In genomic region chr5:150026682-150027172, GRCh38 we compare ENCODE assay signal across 1 cellular context.
TF ChIP-seq lines count a peak whose summit lies in the region.

No MANE protein-coding gene starts in this region.

TF ChIP-seq in K562, 482 proteins besides CTCF, POLR2A, EP300 and RAD21 (continued from another document):
- TF ChIP-seq FOXM1 (IDR thresholded peaks at IDR 0.05; ENCODE audit: low read depth), result peak; percentile 49
- TF ChIP-seq FOXM1 (CRISPR knock-in tag; IDR thresholded peaks at IDR 0.05; ENCODE audit: low read depth), result no peak
- peak; percentile 74 for TF ChIP-seq ZNF740 (CRISPR knock-in tag; IDR thresholded peaks at IDR 0.05)
- TF ChIP-seq ZNF740 (tag; IDR thresholded peaks at IDR 0.05), result no peak
- peak; percentile 42; the same call in 1 of the 2 replicates for TF ChIP-seq SOX6 (IDR thresholded peaks at IDR 0.05)
- no peak for TF ChIP-seq HBP1 (CRISPR knock-in tag; IDR thresholded peaks at IDR 0.05)
- no peak for TF ChIP-seq CREB3 (tag; conservative IDR thresholded peaks at IDR 0.05; ENCODE audit: low read depth)
- TF ChIP-seq NEUROD1 (IDR thresholded peaks at IDR 0.05; ENCODE audit: borderline replicate concordance, low read depth, low read length, partially characterized antibody), result no peak
- TF ChIP-seq ZNF780A (CRISPR knock-in tag; IDR thresholded peaks at IDR 0.05), result no peak
- TF ChIP-seq FOXJ2 (tag; IDR thresholded peaks at IDR 0.05), result no peak
- TF ChIP-seq NFYB (IDR thresholded peaks at IDR 0.05; ENCODE audit: extremely low read depth, insufficient read length), result no peak
- no peak for TF ChIP-seq ETV5 (CRISPR knock-in tag; IDR thresholded peaks at IDR 0.05; ENCODE audit: low read depth)
- TF ChIP-seq TEAD4 (IDR thresholded peaks at IDR 0.05; ENCODE audit: low read length), result peak; percentile 93
- TF ChIP-seq TEAD4 (CRISPR knock-in tag; IDR thresholded peaks at IDR 0.05; ENCODE audit: borderline replicate concordance), result no peak
- peak; percentile 62 for TF ChIP-seq DACH1 (IDR thresholded peaks at IDR 0.05; ENCODE audit: partially characterized antibody)
- no peak for TF ChIP-seq ZNF431 (CRISPR knock-in tag; IDR thresholded peaks at IDR 0.05)
- TF ChIP-seq NCOA1 (IDR thresholded peaks at IDR 0.05; ENCODE audit: low read depth), result peak; percentile 46; the same call in 1 of the 2 replicates
- no peak for TF ChIP-seq MEIS2 (IDR thresholded peaks at IDR 0.05; ENCODE audit: partially characterized antibody)
- no peak for TF ChIP-seq NR1H2 (CRISPR knock-in tag; IDR thresholded peaks at IDR 0.05)
- peak; percentile 79 for TF ChIP-seq NFIC (IDR thresholded peaks at IDR 0.05)
- peak; percentile 80 for TF ChIP-seq POLR2AphosphoS5 (IDR thresholded peaks at IDR 0.05; ENCODE audit: control insufficient read depth, insufficient read depth, low read depth, low read length)
- no peak for TF ChIP-seq BRF1 (IDR thresholded peaks at IDR 0.05; ENCODE audit: borderline replicate concordance, extremely low read depth, insufficient read length)
- TF ChIP-seq EP400 (IDR thresholded peaks at IDR 0.05), result 0 out of 2 replicates have a peak, but pooled peaks have one; percentile 19
- no peak for TF ChIP-seq ZNF57 (CRISPR knock-in tag; IDR thresholded peaks at IDR 0.05)
- 0 out of 2 replicates have a peak, but pooled peaks have one; percentile 36 for TF ChIP-seq ETS1 (conservative IDR thresholded peaks at IDR 0.05; ENCODE audit: control insufficient read depth, low read depth, low read length)
- TF ChIP-seq MAX (CRISPR knock-in tag; IDR thresholded peaks at IDR 0.05), result 0 out of 2 replicates have a peak, but pooled peaks have one; percentile 26
- TF ChIP-seq KLF10 (CRISPR knock-in tag; IDR thresholded peaks at IDR 0.05), result no peak
- TF ChIP-seq JUNB (CRISPR knock-in tag; conservative IDR thresholded peaks at IDR 0.05), result no peak
- TF ChIP-seq KLF6 (CRISPR knock-in tag; IDR thresholded peaks at IDR 0.05; ENCODE audit: borderline replicate concordance), result no peak
- TF ChIP-seq NCOA2 (IDR thresholded peaks at IDR 0.05; ENCODE audit: partially characterized antibody in 2 of 2), result no peak
- peak; percentile 64 for TF ChIP-seq GATA2 (CRISPR knock-in tag; IDR thresholded peaks at IDR 0.05)
- TF ChIP-seq CCAR2 (IDR thresholded peaks at IDR 0.05; ENCODE audit: low read depth, low read length), result no peak
- TF ChIP-seq POLR3A (IDR thresholded peaks at IDR 0.05; ENCODE audit: borderline replicate concordance, extremely low read depth, insufficient read depth, insufficient read length), result no peak
- 0 out of 2 replicates have a peak, but pooled peaks have one; percentile 44 for TF ChIP-seq PHB2 (IDR thresholded peaks at IDR 0.05; ENCODE audit: low read depth)
- no peak for TF ChIP-seq E2F5 (CRISPR knock-in tag; IDR thresholded peaks at IDR 0.05)
- TF ChIP-seq XRCC3 (IDR thresholded peaks at IDR 0.05), result no peak
- no peak for TF ChIP-seq ZNF277 (CRISPR knock-in tag; IDR thresholded peaks at IDR 0.05; ENCODE audit: borderline replicate concordance)
- no peak for TF ChIP-seq MYNN (IDR thresholded peaks at IDR 0.05)
- TF ChIP-seq MYNN (CRISPR knock-in tag; IDR thresholded peaks at IDR 0.05), result no peak
- 0 out of 2 replicates have a peak, but pooled peaks have one; percentile 40 for TF ChIP-seq RUNX1 (IDR thresholded peaks at IDR 0.05; ENCODE audit: low read depth)
- no peak for TF ChIP-seq MLX (CRISPR knock-in tag; conservative IDR thresholded peaks at IDR 0.05)
- TF ChIP-seq CTBP1 (IDR thresholded peaks at IDR 0.05; ENCODE audit: borderline replicate concordance), result peak; percentile 38; the same call in 1 of the 2 replicates
- no peak for TF ChIP-seq PRPF4 (IDR thresholded peaks at IDR 0.05; ENCODE audit: insufficient read depth, low read depth, low read length, poor library complexity, severe bottlenecking)
- TF ChIP-seq YBX1 (IDR thresholded peaks at IDR 0.05), result no peak
- TF ChIP-seq SUPT5H (IDR thresholded peaks at IDR 0.05), result no peak
- peak; percentile 27 to 46; a peak in 2 of 4 replicates for TF ChIP-seq MNT (conservative IDR thresholded peaks at IDR 0.05)
- TF ChIP-seq SMARCA4 (IDR thresholded peaks at IDR 0.05), result peak; percentile 84
- TF ChIP-seq RCOR1 (IDR thresholded peaks at IDR 0.05; ENCODE audit: borderline replicate concordance in 1 of 2, low read depth in 2 of 2, low read length in 2 of 2), result peak in 1 of 2 experiments; percentile 39; a peak in 1 of 4 replicates
- peak; percentile 68; the same call in 1 of the 2 replicates for TF ChIP-seq SMAD4 (CRISPR knock-in tag; conservative IDR thresholded peaks at IDR 0.05)
- TF ChIP-seq CBFB (CRISPR knock-in tag; IDR thresholded peaks at IDR 0.05), result no peak
- no peak for TF ChIP-seq SMARCC2 (IDR thresholded peaks at IDR 0.05; ENCODE audit: low read depth)
- no peak for TF ChIP-seq ATF3 (IDR thresholded peaks at IDR 0.05)
- no peak for TF ChIP-seq ATF3 (CRISPR knock-in tag; conservative IDR thresholded peaks at IDR 0.05)
- peak; percentile 89 for TF ChIP-seq DPF2 (IDR thresholded peaks at IDR 0.05)
- no peak for TF ChIP-seq MCM2 (IDR thresholded peaks at IDR 0.05; ENCODE audit: low read depth)
- TF ChIP-seq PPARD (CRISPR knock-in tag; IDR thresholded peaks at IDR 0.05), result no peak
- no peak for TF ChIP-seq ZFX (CRISPR knock-in tag; IDR thresholded peaks at IDR 0.05)
- peak; percentile 71; the same call in 1 of the 2 replicates for TF ChIP-seq ZBTB2 (IDR thresholded peaks at IDR 0.05)
- TF ChIP-seq GATAD2B (IDR thresholded peaks at IDR 0.05; ENCODE audit: borderline replicate concordance), result 0 out of 2 replicates have a peak, but pooled peaks have one; percentile 28
- TF ChIP-seq THRA (IDR thresholded peaks at IDR 0.05), result no peak
- peak; percentile 81 for TF ChIP-seq MTA2 (IDR thresholded peaks at IDR 0.05; ENCODE audit: low read depth)
